ENCODE assay signal across 20 cellular contexts in genomic region chr1:12191242-12192032, GRCh38.
DNase-seq lines count a peak whose midpoint lies in the region; ATAC-seq and TF ChIP-seq lines count a peak whose summit lies in the region.
"Had no signal": no experiment of that assay in that cellular context is flagged by ENCODE, and none has a peak within 500 bp of the region (broad histone marks: within the 10 kb centered on the region; RNA-seq: fewer than 3 reads in every experiment).

No MANE protein-coding gene starts in this region.

- peak; percentile 59 for DNase-seq in DMS53 (lab: John Stamatoyannopoulos, UW)
- DNase-seq in DMS53 treated with DMSO at 0.1 percent for 48 hours (lab: John Stamatoyannopoulos, UW; ENCODE audit: unreplicated experiment) = no peak
- DNase-seq in NCI-H146 (lab: John Stamatoyannopoulos, UW) = peak; percentile 79
- DNase-seq in iPS-NIHi11 (ENCODE audit: low spot score) = peak; percentile 56
- no peak for DNase-seq in SIG-M5 (lab: John Stamatoyannopoulos, UW)
- DNase-seq in islet precursor cell = no peak
- DNase-seq: 8988T; activated CD4-positive, alpha-beta T cell treated with anti-CD3 and anti-CD28 coated beads for 48 hours; effector CD4-positive, alpha-beta T cell; HCEC 1CT; naive thymus-derived CD8-positive, alpha-beta T cell; NCI-H1048; stimulated activated CD4-positive, alpha-beta T cell treated with anti-CD3 and anti-CD28 coated beads, Interleukin-12 subunit alpha, Interleukin-12 subunit beta, amount 100 ng/mL, for 4 hours; stimulated activated naive CD4-positive, alpha-beta T cell; transverse colon had no signal

- H3K27ac ChIP-seq in 22Rv1 = no peak overlapping the region
- H3K27ac ChIP-seq: C4-2B, KMS-11, SJSA1, transverse colon had no signal

- ATAC-seq in GM18870 (IDR thresholded peaks at IDR 0.05; ENCODE audit: unreplicated experiment) = no peak
- ATAC-seq: naive thymus-derived CD8-positive, alpha-beta T cell had no signal

- TF ChIP-seq CTCF in 22Rv1 (IDR thresholded peaks at IDR 0.05) = 0 out of 2 replicates have a peak, but pooled peaks have one; percentile 25

Comparison
In these comparisons a context has a peak if more than half of its experiments do, and no peak if none do; other contexts are left out.
1. DNase-seq: peak in DMS53 (single experiment), NCI-H146 (single experiment) and iPS-NIHi11 (single experiment); none in DMS53 treated with DMSO at 0.1 percent for 48 hours (single experiment), SIG-M5 (single experiment) and islet precursor cell (single experiment).